In genomic region chr15:66356359-66357236, GRCh38 we compare ENCODE assay signal across 1 cellular context.
TF ChIP-seq lines count a peak whose summit lies in the region.

Gene TIPIN, minus strand, starts transcription at chr15:66356685. Its CDS starts 3,738 bp downstream, at chr15:66352947.

TF ChIP-seq in HEK293, 187 proteins besides CTCF, POLR2A, EP300 and RAD21 (continued from another document):
- TF ChIP-seq ZNF280D (tag by site-specific recombination; IDR thresholded peaks at IDR 0.05): peak; percentile 71
- TF ChIP-seq ZNF211 (tag by site-specific recombination; IDR thresholded peaks at IDR 0.05; ENCODE audit: low read depth): no peak
- no peak for TF ChIP-seq ZNF549 (tag by site-specific recombination; IDR thresholded peaks at IDR 0.05)
- peak; percentile 99 for TF ChIP-seq GLIS1 (tag by site-specific recombination; IDR thresholded peaks at IDR 0.05)
- TF ChIP-seq MZF1 (tag by site-specific recombination; IDR thresholded peaks at IDR 0.05; ENCODE audit: borderline replicate concordance): no peak; the same call in 1 of the 2 replicates
- no peak for TF ChIP-seq ZNF704 (tag by site-specific recombination; IDR thresholded peaks at IDR 0.05)
- TF ChIP-seq ZBTB21 (tag by site-specific recombination; IDR thresholded peaks at IDR 0.05): peak; percentile 16; the same call in 1 of the 2 replicates
- TF ChIP-seq ZNF292 (tag by site-specific recombination; IDR thresholded peaks at IDR 0.05; ENCODE audit: borderline replicate concordance, low read depth): no peak
